ENCODE assay signal across 8 cellular contexts in the genomic region with DNA sequence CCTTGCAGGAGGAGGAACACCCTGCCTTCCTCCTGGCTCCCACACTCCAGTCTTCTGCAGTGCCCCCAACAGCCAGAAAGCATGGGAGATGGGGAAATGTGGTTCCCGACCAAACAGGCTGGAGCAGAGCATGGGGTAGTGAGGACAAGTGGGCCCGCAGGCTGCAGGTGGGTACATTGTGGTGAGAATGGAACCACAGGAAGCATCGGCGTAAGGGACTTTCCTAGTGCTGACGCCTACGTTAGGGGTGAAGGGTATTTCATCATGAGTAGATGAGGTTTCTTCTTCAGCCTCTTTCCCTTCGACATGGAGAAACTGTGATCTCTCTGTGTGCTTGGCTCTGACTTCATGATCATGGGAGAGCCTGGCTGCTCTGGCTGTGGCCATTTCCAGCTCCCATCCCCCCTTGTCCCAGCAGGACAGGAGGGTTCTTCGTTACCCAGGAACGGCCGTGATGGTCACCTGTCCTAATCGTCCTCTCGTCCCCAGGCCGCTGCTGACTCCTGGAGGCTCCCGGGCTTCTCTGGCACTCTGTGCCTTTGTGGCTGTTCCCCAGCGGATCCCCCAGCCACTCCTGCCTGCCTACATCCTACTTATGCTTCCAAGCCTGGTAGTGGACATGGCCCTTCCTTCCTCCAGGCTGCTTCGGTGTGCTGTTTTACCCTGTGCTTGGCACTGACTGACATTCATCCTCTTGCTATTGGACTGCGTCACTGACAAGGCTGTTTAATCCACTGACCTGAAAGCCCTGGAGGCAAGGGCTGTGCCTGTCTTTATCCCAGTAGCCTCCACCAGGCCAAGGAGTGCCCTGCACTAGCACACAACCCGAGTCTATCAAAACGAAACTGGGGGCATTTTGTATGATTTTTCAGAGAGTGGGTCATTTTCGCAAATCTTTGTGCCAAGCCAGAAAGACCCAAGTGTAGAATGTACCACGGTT.
A peak's percentile ranks its signal among the peaks of the same experiment; 100 is the strongest.
DNase-seq lines count a peak whose midpoint lies in the region; ATAC-seq, FAIRE-seq and TF ChIP-seq lines count a peak whose summit lies in the region.
"Had no signal": no experiment of that assay in that cellular context is flagged by ENCODE, and none has a peak within 500 bp of the region (broad histone marks: within the 10 kb centered on the region; RNA-seq: fewer than 3 reads in every experiment).

No MANE protein-coding gene starts in this region.

- H3K4me1 Mint-ChIP-seq in WTC11 (peaks cover 20% of the 10 kb centered on the region), chondrocyte (ENCODE audit: low read depth) (no peaks in the 10 kb centered on the region)
- H3K4me1 Mint-ChIP-seq in stimulated activated naive CD8-positive, alpha-beta T cell treated with anti-CD3 and anti-CD28 coated beads, Interleukin-15, amount 100 ng/mL, for 72 hours: peaks cover 35% of the 10 kb centered on the region

- H3K23ac ChIP-seq in H1 (ENCODE audit: insufficient read length): no peak overlapping the region

- no peak overlapping the region for H2BK20ac ChIP-seq in H1 (ENCODE audit: low read length)

- H2BK5ac ChIP-seq in H1 (ENCODE audit: low read depth, low read length): 0 out of 2 replicates have a peak overlapping the region, but pooled peaks have one; percentile 19

- peak overlapping the region; percentile 77; the same call in 1 of the 2 replicates for H2BK12ac ChIP-seq in H1 (ENCODE audit: low read depth, low read length)

- no peak for TF ChIP-seq CTCF in WTC11 (IDR thresholded peaks at IDR 0.05)
- TF ChIP-seq CTCF in H1 (IDR thresholded peaks at IDR 0.05; ENCODE audit: control extremely low read depth in 1 of 3, insufficient read depth in 1 of 3, low read depth in 1 of 3, low read length in 3 of 3): peak in 2 of 3 experiments; percentile 1 to 7; a peak in 2 of 4 replicates
- TF ChIP-seq CTCF in chondrocyte (IDR thresholded peaks at IDR 0.05): no peak
- no peak for TF ChIP-seq CTCF in testis (IDR thresholded peaks at IDR 0.05)

- H3K4me3 ChIP-seq in H1 (ENCODE audit: extremely low read depth in 1 of 4, insufficient read depth in 2 of 4, low read depth in 3 of 4, low read length in 4 of 4): no peak overlapping the region
- H3K4me3 ChIP-seq in testis: no peak overlapping the region

- H3K36me3 ChIP-seq in H1 (ENCODE audit: control insufficient read depth in 2 of 4, insufficient read depth in 4 of 4, low read length in 3 of 4) (no peaks in the 10 kb centered on the region), testis (ENCODE audit: low read depth, missing control alignments) (no peaks in the 10 kb centered on the region)

- H3K79me1 ChIP-seq in H1 (ENCODE audit: low read depth, low read length): no peaks in the 10 kb centered on the region

- peak overlapping the region; percentile 28 for H3K14ac ChIP-seq in H1 (ENCODE audit: insufficient read length)

- ATAC-seq in GM21576 (IDR thresholded peaks at IDR 0.05; ENCODE audit: unreplicated experiment): peak; percentile 92
- ATAC-seq in WTC11: peak; percentile 50; the same call in 1 of the 2 replicates
- peak; percentile 98 for ATAC-seq in stimulated activated naive CD8-positive, alpha-beta T cell treated with anti-CD3 and anti-CD28 coated beads, Interleukin-15, amount 100 ng/mL, for 72 hours

- H3K27ac Mint-ChIP-seq in WTC11 (no peak overlapping the region), chondrocyte (ENCODE audit: unreplicated experiment) (no peak overlapping the region)
- H3K27ac Mint-ChIP-seq in stimulated activated naive CD8-positive, alpha-beta T cell treated with anti-CD3 and anti-CD28 coated beads, Interleukin-15, amount 100 ng/mL, for 72 hours: peak overlapping the region; percentile 99 to 100

- peak overlapping the region; percentile 88 for H3K4ac ChIP-seq in H1 (replicated peaks; ENCODE audit: insufficient read length, low read depth, low read length)

- H3K27me3 ChIP-seq in H1 (replicated peaks in 1 of 4; ENCODE audit: control insufficient read depth in 3 of 4, extremely low read depth in 1 of 4, insufficient read depth in 3 of 4, low read length in 3 of 4): no peaks in the 10 kb centered on the region
- no peaks in the 10 kb centered on the region for H3K27me3 ChIP-seq in testis

- no peak overlapping the region; a peak in 1 of 7 replicates for H3K9ac ChIP-seq in H1 (replicated peaks in 1 of 4; ENCODE audit: extremely low read depth in 1 of 4, low read depth in 3 of 4, low read length in 3 of 4)

- no peaks in the 10 kb centered on the region for H4K20me1 ChIP-seq in H1 (replicated peaks in 1 of 2; ENCODE audit: control insufficient read depth in 1 of 2, insufficient read depth in 2 of 2, low read length in 2 of 2)

- TF ChIP-seq POLR2A in H1 (IDR thresholded peaks at IDR 0.05; ENCODE audit: control extremely low read depth in 1 of 2, low read depth in 2 of 2, low read length in 2 of 2): no peak
- TF ChIP-seq POLR2A in testis (IDR thresholded peaks at IDR 0.05): no peak

- CTCF ChIA-PET in WTC11 (lab: Charles Lee) (no interaction called here), H1 (lab: Charles Lee; ENCODE audit: partially characterized antibody) (interaction anchor here (0.5 to 3.8 kb wide), 6 partner anchors 15 to 242 kb away, joined by 3 to 18 read pairs (median 4); no protein-coding TSS in a partner anchor)

- intact Hi-C loops in testis (cut with DNase I; ENCODE audit: low total_unique reads): no loop called here

- H4K5ac ChIP-seq in H1 (ENCODE audit: insufficient read length, low read depth, low read length): no peak overlapping the region

- no peak overlapping the region for H2BK120ac ChIP-seq in H1 (replicated peaks; ENCODE audit: low read depth, low read length)

- DNase-seq in WTC11 (ENCODE audit: low spot score) (no peak), H1 (ENCODE audit: low read depth in 1 of 2, low spot score in 2 of 2) (no peak), chondrocyte (ENCODE audit: low spot score) (no peak), testis (no peak), HTR-8/SVneo (ENCODE audit: insufficient read length, low spot score) (no peak)
- peak; percentile 63 to 78 for DNase-seq in stimulated activated naive CD8-positive, alpha-beta T cell treated with anti-CD3 and anti-CD28 coated beads, Interleukin-15, amount 100 ng/mL, for 72 hours
- DNase-seq: occipital lobe had no signal

- H3K4me3 Mint-ChIP-seq in WTC11 (no peak overlapping the region), chondrocyte (ENCODE audit: unreplicated experiment) (no peak overlapping the region)
- H3K4me3 Mint-ChIP-seq in stimulated activated naive CD8-positive, alpha-beta T cell treated with anti-CD3 and anti-CD28 coated beads, Interleukin-15, amount 100 ng/mL, for 72 hours: peak overlapping the region; percentile 79 to 87

- no peaks in the 10 kb centered on the region for H3K23me2 ChIP-seq in H1 (ENCODE audit: low read depth, low read length)

- H4K8ac ChIP-seq in H1 (ENCODE audit: extremely low read depth, insufficient read depth, low read length): peak overlapping the region; percentile 45

- H3K56ac ChIP-seq in H1 (replicated peaks; ENCODE audit: insufficient read length, low read depth, low read length): no peak overlapping the region

- FAIRE-seq in H1 (lab: Jason Lieb, UNC): no peak
- no peak for FAIRE-seq in HTR-8/SVneo (lab: Jason Lieb, UNC)

- WGBS in H1 (ENCODE audit: extremely low coverage in 1 of 2, insufficient coverage in 1 of 2, insufficient read length in 1 of 2, insufficient replicate concordance in 2 of 2, low coverage in 1 of 2, low lambda C conversion rate in 2 of 2, missing lambda C conversion rate in 1 of 2), 2 experiments: 89% methylated on average over 21 of the region's 21 CpGs; no CpG with 5 or more reads in 1 of the 2 experiments
- WGBS in testis, 2 donors: 80 to 81% methylated on average over 21 of the region's 21 CpGs

- TF ChIP-seq RAD21 in H1 (IDR thresholded peaks at IDR 0.05 in 1 of 2, conservative IDR thresholded peaks at IDR 0.05 in 1 of 2; ENCODE audit: low read depth in 2 of 2, low read length in 2 of 2): no peak

- H3K9me3 Mint-ChIP-seq in WTC11: peaks cover 9% of the 10 kb centered on the region
- peaks cover 0 to 6% of the 10 kb centered on the region in 2 donors for H3K9me3 Mint-ChIP-seq in stimulated activated naive CD8-positive, alpha-beta T cell treated with anti-CD3 and anti-CD28 coated beads, Interleukin-15, amount 100 ng/mL, for 72 hours
- H3K9me3 Mint-ChIP-seq in chondrocyte (ENCODE audit: low read depth): no peaks in the 10 kb centered on the region

- TF ChIP-seq EP300 in H1 (IDR thresholded peaks at IDR 0.05; ENCODE audit: borderline replicate concordance in 1 of 2, low read depth in 2 of 2, low read length in 2 of 2): no peak

- POLR2A ChIA-PET in WTC11 (lab: Charles Lee) (no interaction called here), H1 (lab: Charles Lee; ENCODE audit: partially characterized antibody) (interaction anchor here (1.3 kb wide), 1 partner anchor 15 kb away, joined by 3 read pairs; no protein-coding TSS in a partner anchor)

- 0 out of 2 replicates have a peak overlapping the region, but pooled peaks have one; percentile 40 for H2BK15ac ChIP-seq in H1 (ENCODE audit: low read length)

- H3K9me3 ChIP-seq in H1 (ENCODE audit: insufficient read depth in 2 of 2, low read depth in 1 of 2, low read length in 1 of 2): peaks cover 4 to 7% of the 10 kb centered on the region in 2 experiments; a peak in 2 of 4 replicates
- no peaks in the 10 kb centered on the region for H3K9me3 ChIP-seq in testis

- H3K4me2 ChIP-seq in H1 (ENCODE audit: insufficient read depth in 1 of 2, low read depth in 2 of 2, low read length in 2 of 2): no peak overlapping the region

- no peak overlapping the region for H3K18ac ChIP-seq in H1 (ENCODE audit: extremely low read depth, low read length)

- no peak overlapping the region for H3K27ac ChIP-seq in H1 (ENCODE audit: low read depth, low read length)
- no peak overlapping the region for H3K27ac ChIP-seq in testis

- peak overlapping the region; percentile 89 for H4K91ac ChIP-seq in H1 (replicated peaks; ENCODE audit: insufficient read length, low read length)

- H3K27me3 Mint-ChIP-seq in WTC11 (ENCODE audit: low read depth) (no peaks in the 10 kb centered on the region), chondrocyte (ENCODE audit: low read depth) (no peaks in the 10 kb centered on the region)
- H3K27me3 Mint-ChIP-seq in stimulated activated naive CD8-positive, alpha-beta T cell treated with anti-CD3 and anti-CD28 coated beads, Interleukin-15, amount 100 ng/mL, for 72 hours: no peaks in the 10 kb centered on the region

- H3K4me1 ChIP-seq in H1 (replicated peaks in 1 of 4; ENCODE audit: control insufficient read depth in 3 of 4, insufficient read depth in 4 of 4, low read length in 3 of 4) (peaks cover 5 to 9% (median 6%) of the 10 kb centered on the region in 4 experiments; a peak in 6 of 7 replicates), testis (no peaks in the 10 kb centered on the region)

- no peaks in the 10 kb centered on the region for H3K79me2 ChIP-seq in H1 (ENCODE audit: control insufficient read depth in 1 of 2, insufficient read depth in 2 of 2, low read length in 2 of 2)

- H2AFZ ChIP-seq in H1 (ENCODE audit: low read length): peak overlapping the region; percentile 46; the same call in 1 of the 2 replicates

- no peak overlapping the region for H2AK5ac ChIP-seq in H1 (ENCODE audit: low read depth, low read length)

- peaks cover 9% of the 10 kb centered on the region for H3K36me3 Mint-ChIP-seq in WTC11
- H3K36me3 Mint-ChIP-seq in chondrocyte (ENCODE audit: low read depth): no peaks in the 10 kb centered on the region

TF ChIP-seq in WTC11, 78 proteins besides CTCF, POLR2A, EP300 and RAD21 (continues in another document):
- no peak for TF ChIP-seq KAT7 (CRISPR knock-in tag; IDR thresholded peaks at IDR 0.05; ENCODE audit: borderline replicate concordance)

TF ChIP-seq in H1, 55 proteins besides CTCF, POLR2A, EP300 and RAD21 (continues in another document):
- no peak for TF ChIP-seq TCF12 (IDR thresholded peaks at IDR 0.05; ENCODE audit: low read depth, low read length)

Comparison
In these comparisons a context has a peak if more than half of its experiments do, and no peak if none do; other contexts are left out.
1. DNase-seq: peak in stimulated activated naive CD8-positive, alpha-beta T cell treated with anti-CD3 and anti-CD28 coated beads, Interleukin-15, amount 100 ng/mL, for 72 hours (2 of 2); none in WTC11 (single experiment), H1 (0 of 2), chondrocyte (single experiment), testis (single experiment) and HTR-8/SVneo (single experiment).
2. H3K27ac Mint-ChIP-seq: peak in stimulated activated naive CD8-positive, alpha-beta T cell treated with anti-CD3 and anti-CD28 coated beads, Interleukin-15, amount 100 ng/mL, for 72 hours (2 of 2); none in WTC11 (single experiment) and chondrocyte (single experiment).
3. H3K4me3 Mint-ChIP-seq: peak in stimulated activated naive CD8-positive, alpha-beta T cell treated with anti-CD3 and anti-CD28 coated beads, Interleukin-15, amount 100 ng/mL, for 72 hours (2 of 2); none in WTC11 (single experiment) and chondrocyte (single experiment).
4. CTCF ChIP-seq: peak in H1 (2 of 3); none in WTC11 (single experiment), chondrocyte (single experiment) and testis (0 of 3).
5. Peak in every context shown above with its lines, with median percentiles within 50 percentile points of each other: ATAC-seq.